Comparison of ENCODE assay signal across 8 cellular contexts in the genomic region with DNA sequence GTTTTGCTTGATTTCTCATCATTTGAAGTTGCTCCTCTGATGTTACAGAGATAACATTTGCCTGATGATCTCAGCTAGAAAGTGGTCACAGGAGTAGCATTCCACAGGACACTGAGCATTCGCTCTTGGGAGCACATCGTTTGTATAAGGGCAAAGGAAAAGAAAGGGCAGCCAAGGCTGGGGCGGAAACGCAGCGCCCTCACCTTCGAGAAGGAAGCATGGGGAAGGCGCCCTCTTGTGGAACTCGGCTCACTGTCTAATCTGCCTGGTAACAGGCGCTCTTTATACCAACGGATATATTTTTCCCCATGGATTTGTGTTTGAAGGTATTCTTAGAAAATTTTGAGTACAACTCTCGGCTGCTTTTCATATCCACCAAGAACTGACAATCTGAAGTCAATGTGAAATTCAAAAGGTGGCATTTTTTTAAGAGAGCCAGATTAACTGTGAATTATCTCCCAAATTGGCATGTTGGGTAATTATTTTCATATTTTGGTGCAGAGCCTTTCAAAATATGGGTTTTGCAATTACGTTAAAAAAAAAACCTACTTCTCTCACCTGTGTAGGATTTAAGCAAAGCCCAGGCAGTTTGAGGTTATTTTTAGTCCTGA.
DNase-seq lines count a peak whose midpoint lies in the region; ATAC-seq and TF ChIP-seq lines count a peak whose summit lies in the region.

No MANE protein-coding gene starts in this region.

- no peak overlapping the region for H3K4me3 Mint-ChIP-seq in MCF 10A (ENCODE audit: unreplicated experiment)

- H3K4me1 Mint-ChIP-seq in MCF 10A (ENCODE audit: insufficient read depth, unreplicated experiment): no peaks in the 10 kb centered on the region

- no peak overlapping the region for H3K27ac ChIP-seq in VCaP

- intact Hi-C loops in MCF 10A (cut with micrococcal nuclease): loop anchor here (1.0 to 2.0 kb wide), 3 partner anchors 85 to 501 kb away; no protein-coding TSS in a partner anchor

- H3K27ac Mint-ChIP-seq in MCF 10A (ENCODE audit: low read depth, unreplicated experiment): no peak overlapping the region

- H3K36me3 Mint-ChIP-seq in MCF 10A (ENCODE audit: insufficient read depth, unreplicated experiment): no peaks in the 10 kb centered on the region

- H3K9me3 Mint-ChIP-seq in MCF 10A (ENCODE audit: unreplicated experiment): no peaks in the 10 kb centered on the region

- BruUV-seq in MCF 10A (replicated peaks; lab: Mats Ljungman, UMichigan): no TSS peak

- DNase-seq in NCI-H1436 (lab: John Stamatoyannopoulos, UW) (peak; percentile 7), NCI-H1436 treated with DMSO at 0.1 percent for 48 hours (lab: John Stamatoyannopoulos, UW) (no peak), NCI-H2081 (lab: John Stamatoyannopoulos, UW) (peak; percentile 87 to 88), MCF 10A (ENCODE audit: unreplicated experiment) (peak; percentile 82), inferior parietal cortex (ENCODE audit: extremely low spot score) (peak; percentile 81)
- peak; percentile 46 to 58 for DNase-seq in stimulated activated CD4-positive, alpha-beta T cell treated with anti-CD3 and anti-CD28 coated beads, Interleukin-15, amount 100 ng/mL, for 1 hour (ENCODE audit: low read depth in 1 of 2, low spot score in 1 of 2)

- ATAC-seq in HG02943 (IDR thresholded peaks at IDR 0.05; ENCODE audit: low read depth, unreplicated experiment): peak; percentile 88

- CTCF ChIA-PET in MCF 10A (lab: Yijun Ruan, JAX): interaction anchor here (0.6 to 4.7 kb wide), 27 partner anchors 8 to 572 kb away, joined by 3 to 62 read pairs (median 3); a partner anchor contains a TSS

- TF ChIP-seq CTCF in VCaP (conservative IDR thresholded peaks at IDR 0.05) (peak; percentile 90), MCF 10A (IDR thresholded peaks at IDR 0.05; ENCODE audit: unreplicated experiment) (peak; percentile 78)

- POLR2A ChIA-PET in MCF 10A (lab: Yijun Ruan, JAX): interaction anchor here (0.6 to 0.7 kb wide), 3 partner anchors 9 to 1350 kb away, joined by 3 to 4 read pairs (median 4); no protein-coding TSS in a partner anchor

- H3K27me3 Mint-ChIP-seq in MCF 10A (ENCODE audit: insufficient read depth, unreplicated experiment): no peaks in the 10 kb centered on the region
